Comparison of ENCODE assay signal across 37 cellular contexts in the genomic region with DNA sequence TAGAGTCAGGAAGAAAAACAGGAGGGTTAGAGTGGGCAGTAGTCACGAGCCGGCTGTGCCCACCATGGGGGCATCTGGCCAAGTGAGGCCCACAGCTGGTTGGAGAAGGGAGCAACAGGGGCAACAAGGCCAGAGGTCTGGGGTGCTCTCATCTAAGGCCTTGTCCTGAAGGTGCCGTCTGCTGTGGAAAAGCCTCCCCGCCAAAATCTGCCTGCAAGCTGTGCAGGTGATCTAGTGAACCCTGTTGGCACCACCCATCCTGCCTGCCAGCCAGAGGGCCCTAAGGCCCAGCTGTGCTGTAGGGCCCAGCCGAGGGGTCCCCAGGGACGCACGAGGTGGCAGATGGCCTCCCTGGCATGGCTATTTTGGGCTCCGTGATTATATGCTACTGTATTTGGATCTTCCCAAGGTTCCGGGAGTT. TPM values are rescaled to one million over a fixed set of nuclear protein-coding genes. Genes with fewer than 3 reads are reported as not detected.
DNase-seq lines count a peak whose midpoint lies in the region; ATAC-seq, FAIRE-seq and TF ChIP-seq lines count a peak whose summit lies in the region.
"Had no signal": no experiment of that assay in that cellular context is flagged by ENCODE, and none has a peak within 500 bp of the region (broad histone marks: within the 10 kb centered on the region; RNA-seq: fewer than 3 reads in every experiment).

No MANE protein-coding gene starts in this region.

- H3K79me2 ChIP-seq in HepG2 (ENCODE audit: insufficient read depth, low read length) = no peaks in the 10 kb centered on the region

- TF ChIP-seq EP300 in HepG2 (IDR thresholded peaks at IDR 0.05; ENCODE audit: low read depth in 2 of 2, low read length in 2 of 2) (no peak), HepG2 (CRISPR knock-in tag; IDR thresholded peaks at IDR 0.05; ENCODE audit: borderline replicate concordance) (no peak)

- H3K27ac ChIP-seq in right lobe of liver = no peak overlapping the region
- no peak overlapping the region for H3K27ac ChIP-seq in HepG2 (ENCODE audit: extremely low read length, insufficient read depth, low read length)
- H3K27ac ChIP-seq in kidney (ENCODE audit: low read depth in 2 of 2, low read length in 2 of 2) = no peak overlapping the region
- H3K27ac ChIP-seq: esophagus muscularis mucosa, lower lobe of right lung, thoracic aorta had no signal

- ATAC-seq in right lobe of liver (no peak), HepG2 (no peak)
- ATAC-seq: activated naive CD8-positive, alpha-beta T cell treated with anti-CD3 and anti-CD28 coated beads, Interleukin-2, amount 50 U/mL, for 24 hours; activated T-cell treated with anti-CD3 and anti-CD28 coated beads, Interleukin-2, amount 50 U/mL, for 4 hours; CD8-positive, alpha-beta T cell; lower lobe of right lung had no signal

- POLR2A ChIA-PET in HepG2 (lab: Yijun Ruan, JAX) = no interaction called here

- no peak overlapping the region for H3K4me2 ChIP-seq in HepG2 (ENCODE audit: low read depth, low read length)

- H4K20me1 ChIP-seq in HepG2 (ENCODE audit: insufficient read depth, low read length) = no peaks in the 10 kb centered on the region

- intact Hi-C loops in right lobe of liver (cut with DNase I) = no loop called here
- intact Hi-C loops in HepG2 (cut with micrococcal nuclease; ENCODE audit: unreplicated experiment) = no loop called here
- intact Hi-C loops in kidney (cut with DNase I) = no loop called here

- TF ChIP-seq RAD21 in HepG2 (CRISPR knock-in tag; IDR thresholded peaks at IDR 0.05) = no peak

- no TSS peak for BruUV-seq in HepG2 (replicated peaks; lab: Mats Ljungman, UMichigan)

- H3K27me3 ChIP-seq in right lobe of liver (no peaks in the 10 kb centered on the region), HepG2 (ENCODE audit: control insufficient read depth in 1 of 2, insufficient read depth in 2 of 2, low read length in 2 of 2) (peaks cover 2 to 21% of the 10 kb centered on the region in 2 experiments; a peak in 3 of 5 replicates)
- H3K27me3 ChIP-seq: esophagus muscularis mucosa had no signal

- DNase-seq in right lobe of liver (peak in 2 of 3 donors; percentile 20 to 26), HepG2 (ENCODE audit: low spot score) (no peak), NCI-H2171 treated with DMSO at 0.1 percent for 48 hours (lab: John Stamatoyannopoulos, UW) (peak; percentile 88), kidney (peak; percentile 46), NCI-H2227 treated with DMSO at 0.1 percent for 48 hours (lab: John Stamatoyannopoulos, UW) (no peak), amygdala (lab: John Stamatoyannopoulos, UW) (no peak), NCI-H2227 (lab: John Stamatoyannopoulos, UW; ENCODE audit: unreplicated experiment) (no peak)
- no peak for DNase-seq in activated CD4-positive, CD25-positive, alpha-beta regulatory T cell (lab: John Stamatoyannopoulos, UW)
- DNase-seq: activated CD4-positive, alpha-beta T cell treated with anti-CD3 and anti-CD28 coated beads for 4 hours; activated CD8-positive, alpha-beta memory T cell treated with anti-CD3 and anti-CD28 coated beads for 24 hours; activated naive CD4-positive, alpha-beta T cell; activated naive CD8-positive, alpha-beta T cell treated with anti-CD3 and anti-CD28 coated beads, Interleukin-2, amount 50 U/mL, for 24 hours; activated T-cell treated with anti-CD3 and anti-CD28 coated beads, Interleukin-2, amount 50 U/mL, for 4 hours; AML-193; CD8-positive, alpha-beta T cell; DMS153; foreskin fibroblast; GOT3; HFFc6; kidney glomerular epithelial cell; NCI-H1048; NCI-H1930; NCI-H226; NCI-H774; SIG-M5; small intestine; SW 1271; T-helper 9 cell had no signal

- H3K4me1 ChIP-seq in right lobe of liver = no peaks in the 10 kb centered on the region
- H3K4me1 ChIP-seq in HepG2 (ENCODE audit: insufficient read depth, low read length) = no peaks in the 10 kb centered on the region
- no peaks in the 10 kb centered on the region for H3K4me1 ChIP-seq in kidney (ENCODE audit: control insufficient read depth in 1 of 2, insufficient read depth in 1 of 2, low read depth in 1 of 2, low read length in 2 of 2)
- H3K4me1 ChIP-seq: esophagus muscularis mucosa, lower lobe of right lung had no signal

- in situ Hi-C loops in HepG2 (cut with HindIII; ENCODE audit: extremely low pct_ligation_motif_present, low pct_unique_long_range_greater_than_20kb) = no loop called here

- TF ChIP-seq POLR2A in right lobe of liver (IDR thresholded peaks at IDR 0.05) = no peak
- no peak for TF ChIP-seq POLR2A in HepG2 (IDR thresholded peaks at IDR 0.05; ENCODE audit: insufficient read depth in 1 of 2, low read depth in 2 of 2, low read length in 2 of 2)

- 65% methylated on average over 5 of the region's 9 CpGs for WGBS in right lobe of liver (ENCODE audit: insufficient coverage, low coverage, low lambda C conversion rate, missing lambda C conversion rate)
- WGBS in HepG2 (ENCODE audit: low lambda C conversion rate) = 27% methylated on average over 3 of the region's 9 CpGs

- no peak for FAIRE-seq in HepG2 (lab: Jason Lieb, UNC)
- FAIRE-seq in kidney (lab: Jason Lieb, UNC) = no peak
- FAIRE-seq: endometrium, GM19239, RCC 7860, small intestine, urothelium cell line had no signal

- H3K36me3 ChIP-seq in right lobe of liver (no peaks in the 10 kb centered on the region), HepG2 (replicated peaks in 1 of 2; ENCODE audit: control insufficient read depth in 1 of 2, insufficient read depth in 2 of 2, low read length in 2 of 2) (no peaks in the 10 kb centered on the region), kidney (ENCODE audit: control insufficient read depth in 1 of 2, insufficient read depth in 2 of 2, low read length in 2 of 2) (no peaks in the 10 kb centered on the region)
- H3K36me3 ChIP-seq: esophagus muscularis mucosa, lower lobe of right lung had no signal

- TF ChIP-seq CTCF in right lobe of liver (IDR thresholded peaks at IDR 0.05) = no peak
- no peak for TF ChIP-seq CTCF in HepG2 (CRISPR knock-in tag; IDR thresholded peaks at IDR 0.05)
- no peak for TF ChIP-seq CTCF in kidney (IDR thresholded peaks at IDR 0.05; ENCODE audit: borderline replicate concordance, extremely low read depth, insufficient read depth)

- no peak overlapping the region for H3K4me3 ChIP-seq in right lobe of liver
- no peak overlapping the region for H3K4me3 ChIP-seq in HepG2 (replicated peaks in 1 of 3; ENCODE audit: insufficient read depth in 1 of 3, low read depth in 2 of 3, low read length in 3 of 3)
- no peak overlapping the region for H3K4me3 ChIP-seq in kidney (ENCODE audit: low read length in 2 of 2)
- H3K4me3 ChIP-seq: esophagus muscularis mucosa, lower lobe of right lung, thoracic aorta had no signal

- H2AFZ ChIP-seq in HepG2 (ENCODE audit: low read length) = no peak overlapping the region

- no peak overlapping the region for H3K9ac ChIP-seq in HepG2 (ENCODE audit: insufficient read depth, low read depth, low read length)
- no peak overlapping the region for H3K9ac ChIP-seq in kidney (ENCODE audit: low read length in 2 of 2)

- CTCF ChIA-PET in HepG2 (lab: Yijun Ruan, JAX; ENCODE audit: low intra/inter-chr PET ratio, low total read pairs) = no interaction called here

- no peaks in the 10 kb centered on the region for H3K9me3 ChIP-seq in right lobe of liver
- H3K9me3 ChIP-seq in HepG2 (ENCODE audit: low read length) = no peaks in the 10 kb centered on the region
- no peaks in the 10 kb centered on the region for H3K9me3 ChIP-seq in kidney (ENCODE audit: control insufficient read depth in 1 of 2, low read length in 2 of 2)
- H3K9me3 ChIP-seq: esophagus muscularis mucosa, lower lobe of right lung, thoracic aorta had no signal

TF ChIP-seq in HepG2, 621 proteins besides CTCF, POLR2A, EP300 and RAD21 (continues in another document):
- TF ChIP-seq, protein P1, sequence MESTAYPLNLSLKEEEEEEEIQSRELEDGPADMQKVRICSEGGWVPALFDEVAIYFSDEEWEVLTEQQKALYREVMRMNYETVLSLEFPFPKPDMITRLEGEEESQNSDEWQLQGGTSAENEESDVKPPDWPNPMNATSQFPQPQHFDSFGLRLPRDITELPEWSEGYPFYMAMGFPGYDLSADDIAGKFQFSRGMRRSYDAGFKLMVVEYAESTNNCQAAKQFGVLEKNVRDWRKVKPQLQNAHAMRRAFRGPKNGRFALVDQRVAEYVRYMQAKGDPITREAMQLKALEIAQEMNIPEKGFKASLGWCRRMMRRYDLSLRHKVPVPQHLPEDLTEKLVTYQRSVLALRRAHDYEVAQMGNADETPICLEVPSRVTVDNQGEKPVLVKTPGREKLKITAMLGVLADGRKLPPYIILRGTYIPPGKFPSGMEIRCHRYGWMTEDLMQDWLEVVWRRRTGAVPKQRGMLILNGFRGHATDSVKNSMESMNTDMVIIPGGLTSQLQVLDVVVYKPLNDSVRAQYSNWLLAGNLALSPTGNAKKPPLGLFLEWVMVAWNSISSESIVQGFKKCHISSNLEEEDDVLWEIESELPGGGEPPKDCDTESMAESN (CRISPR knock-in tag; conservative IDR thresholded peaks at IDR 0.05) = no peak
- TF ChIP-seq ZNF12 (CRISPR knock-in tag; IDR thresholded peaks at IDR 0.05) (no peak), AKAP8 (CRISPR knock-in tag; IDR thresholded peaks at IDR 0.05) (no peak)

RNA-seq across cellular contexts. Expression of gene LGR6, which starts 51.3 kb away (rescaled TPM):
- total RNA-seq in right lobe of liver = 1 to 10 TPM in 3 of 6 experiments, under 1 TPM in 3; 0.17 to 2.0 (median 1.0) TPM
- not detected in 2 replicates for total RNA-seq in HepG2 (2016; rRNA removed; fragmentation: Illumina TruSeq; extraction: Trizol)
- not detected in 2 replicates for total RNA-seq in HepG2 (2016; cell fraction: cytosol; rRNA removed; fragmentation: Illumina TruSeq; extraction: Trizol; ENCODE audit: low read depth)
- total RNA-seq in HepG2 (2016; cell fraction: insoluble cytoplasmic fraction; rRNA removed; fragmentation: Illumina TruSeq; extraction: Trizol) = 0.04 TPM in 1 of 2 replicates, not detected in the other
- not detected in 2 replicates for total RNA-seq in HepG2 (2016; cell fraction: membrane; rRNA removed; fragmentation: Illumina TruSeq; extraction: Trizol)
- total RNA-seq in HepG2 (2016; cell fraction: nucleus; rRNA removed; fragmentation: Illumina TruSeq; extraction: Trizol) = not detected in 2 replicates
- polyA plus RNA-seq in HepG2 (2011; rRNA removed) = 0.04 and 0.07 TPM in 2 replicates
- polyA plus RNA-seq in HepG2 (2011; cell fraction: cytosol; rRNA removed) = 0.03 and 0.05 TPM in 2 replicates
- 0.14 and 0.19 TPM in 2 replicates for polyA plus RNA-seq in HepG2 (2011; cell fraction: nucleus; rRNA removed)
- polyA plus RNA-seq in HepG2 (2012) = not detected in 2 replicates
- 0.03 TPM in 1 of 2 replicates, not detected in the other for polyA plus RNA-seq in HepG2 (2016; cell fraction: cytosol; fragmentation: Illumina TruSeq; extraction: Trizol; ENCODE audit: low read depth)
- not detected in 2 replicates for polyA plus RNA-seq in HepG2 (2016; cell fraction: insoluble cytoplasmic fraction; fragmentation: Illumina TruSeq; extraction: Trizol; ENCODE audit: low read depth)
- not detected in 2 replicates for polyA plus RNA-seq in HepG2 (2016; cell fraction: membrane; fragmentation: Illumina TruSeq; extraction: Trizol; ENCODE audit: low read depth)
- not detected in 2 replicates for polyA plus RNA-seq in HepG2 (2016; cell fraction: nucleus; fragmentation: Illumina TruSeq; extraction: Trizol; ENCODE audit: insufficient read depth, low read depth)
- 0.12 TPM in 1 of 2 replicates, not detected in the other for polyA minus RNA-seq in HepG2 (2011; rRNA and poly(A)+ RNA removed; ENCODE audit: low replicate concordance)
- polyA minus RNA-seq in HepG2 (2011; cell fraction: cytosol; rRNA and poly(A)+ RNA removed) = not detected in 2 replicates
- polyA minus RNA-seq in HepG2 (2011; cell fraction: nucleus; rRNA and poly(A)+ RNA removed) = not detected in 2 replicates
- 4.1 TPM for total RNA-seq in kidney
- polyA plus RNA-seq in kidney (ENCODE audit: insufficient read depth, low read depth, low replicate concordance) = 1.8 TPM
- total RNA-seq: A673, dermis microvascular lymphatic vessel endothelial cell, HFFc6 had no signal

Comparison
In these comparisons a context has a peak if more than half of its experiments do, and no peak if none do; other contexts are left out.
1. DNase-seq: peak in right lobe of liver (2 of 3), NCI-H2171 treated with DMSO at 0.1 percent for 48 hours (single experiment) and kidney (single experiment); none in HepG2 (single experiment), NCI-H2227 treated with DMSO at 0.1 percent for 48 hours (single experiment), amygdala (0 of 56), activated CD4-positive, CD25-positive, alpha-beta regulatory T cell (0 of 4) and NCI-H2227 (single experiment).